In genomic region chr2:47035615-47036488, GRCh38 we compare ENCODE assay signal across 8 cellular contexts.
DNase-seq lines count a peak whose midpoint lies in the region; ATAC-seq lines count a peak whose summit lies in the region.

No MANE protein-coding gene starts in this region.

- no peak overlapping the region for H3K4me3 Mint-ChIP-seq in CD8-positive, alpha-beta memory T cell
- H3K4me3 Mint-ChIP-seq in effector memory CD8-positive, alpha-beta T cell = no peak overlapping the region

- no peaks in the 10 kb centered on the region for H3K9me3 Mint-ChIP-seq in CD8-positive, alpha-beta memory T cell
- H3K9me3 Mint-ChIP-seq in effector memory CD8-positive, alpha-beta T cell = no peaks in the 10 kb centered on the region

- peak overlapping the region; percentile 20 for H4K8ac ChIP-seq in trophoblast cell (ENCODE audit: low read depth, low read length)

- peaks cover 6% of the 10 kb centered on the region for H3K36me3 ChIP-seq in CD8-positive, alpha-beta memory T cell (ENCODE audit: insufficient read depth, low read length)
- peaks cover 20 to 34% of the 10 kb centered on the region in 2 experiments for H3K36me3 ChIP-seq in trophoblast cell (ENCODE audit: control insufficient read depth in 1 of 2, insufficient read depth in 2 of 2, low read length in 2 of 2)

- H3K79me2 ChIP-seq in trophoblast cell (ENCODE audit: control insufficient read depth, insufficient read depth, low read length, poor library complexity) = peaks cover 17% of the 10 kb centered on the region

- H2AK5ac ChIP-seq in trophoblast cell (ENCODE audit: low read length) = peak overlapping the region; percentile 16

- H3K4ac ChIP-seq in trophoblast cell (ENCODE audit: low read depth, low read length) = peak overlapping the region; percentile 93

- ATAC-seq in effector memory CD8-positive, alpha-beta T cell (replicated peaks) = no peak
- ATAC-seq in HG02759 (IDR thresholded peaks at IDR 0.05; ENCODE audit: unreplicated experiment) = no peak

- H4K12ac ChIP-seq in trophoblast cell (ENCODE audit: low read depth, low read length) = no peak overlapping the region

- peak overlapping the region; percentile 13 for H3K18ac ChIP-seq in trophoblast cell (ENCODE audit: low read length)

- peaks cover 6 to 8% (median 6%) of the 10 kb centered on the region in 3 donors for H3K4me1 Mint-ChIP-seq in CD8-positive, alpha-beta memory T cell
- H3K4me1 Mint-ChIP-seq in effector memory CD8-positive, alpha-beta T cell (ENCODE audit: low read depth in 2 of 2) = peaks cover 4 to 12% of the 10 kb centered on the region in 2 donors

- H3K27ac Mint-ChIP-seq in CD8-positive, alpha-beta memory T cell = peak overlapping the region in 5 of 8 donors; percentile 42 to 77 (median 73)
- H3K27ac Mint-ChIP-seq in effector memory CD8-positive, alpha-beta T cell = peak overlapping the region; percentile 22 to 85

- POLR2A ChIA-PET in CD8-positive, alpha-beta memory T cell (lab: Charles Lee) = interaction anchor here (0.5 kb wide), 1 partner anchor 219 kb away, joined by 6 read pairs; no protein-coding TSS in a partner anchor

- WGBS in trophoblast cell (ENCODE audit: extremely low coverage, insufficient coverage, insufficient read length) = no CpG with 5 or more reads among the region's 7 CpGs

- H3K23ac ChIP-seq in trophoblast cell (ENCODE audit: low read length) = no peak overlapping the region

- H4K91ac ChIP-seq in trophoblast cell (ENCODE audit: low read depth, low read length) = peak overlapping the region; percentile 99

- H3K9me3 ChIP-seq in CD8-positive, alpha-beta memory T cell (ENCODE audit: low read length) = no peaks in the 10 kb centered on the region
- H3K9me3 ChIP-seq in trophoblast cell (ENCODE audit: insufficient read depth, low read depth, low read length) = peaks cover 4% of the 10 kb centered on the region

- peaks cover 0 to 89% (median 12%) of the 10 kb centered on the region in 3 donors for H3K36me3 Mint-ChIP-seq in CD8-positive, alpha-beta memory T cell
- peaks cover 32% of the 10 kb centered on the region for H3K36me3 Mint-ChIP-seq in effector memory CD8-positive, alpha-beta T cell (ENCODE audit: insufficient read depth)

- peak overlapping the region; percentile 81 for H2BK120ac ChIP-seq in trophoblast cell (ENCODE audit: insufficient read depth, low read length, poor library complexity)

- peak overlapping the region; percentile 70 for H3K14ac ChIP-seq in trophoblast cell (ENCODE audit: low read length)

- no peaks in the 10 kb centered on the region for H3K4me1 ChIP-seq in CD8-positive, alpha-beta memory T cell (ENCODE audit: insufficient read depth, low read length)
- peaks cover 53 to 55% of the 10 kb centered on the region in 2 experiments for H3K4me1 ChIP-seq in trophoblast cell (ENCODE audit: control insufficient read depth in 1 of 2, insufficient read depth in 2 of 2, low read length in 2 of 2)

- no peak overlapping the region for H3K27ac ChIP-seq in CD8-positive, alpha-beta memory T cell (ENCODE audit: low read depth, low read length)
- peak overlapping the region; percentile 97 for H3K27ac ChIP-seq in trophoblast cell (ENCODE audit: low read depth, low read length)

- no peak overlapping the region for H3K4me3 ChIP-seq in CD8-positive, alpha-beta memory T cell (ENCODE audit: low read length)
- no peak overlapping the region for H3K4me3 ChIP-seq in trophoblast cell (ENCODE audit: low read depth, low read length)

- H2BK5ac ChIP-seq in trophoblast cell (ENCODE audit: low read depth, low read length, poor library complexity) = peak overlapping the region; percentile 99

- peak overlapping the region; percentile 97 for H2BK12ac ChIP-seq in trophoblast cell (ENCODE audit: low read length)

- H3K9ac ChIP-seq in trophoblast cell (ENCODE audit: low read length) = no peak overlapping the region

- no peaks in the 10 kb centered on the region for H3K27me3 ChIP-seq in CD8-positive, alpha-beta memory T cell (ENCODE audit: insufficient read depth, low read length, poor library complexity, severe bottlenecking)
- H3K27me3 ChIP-seq in trophoblast cell (ENCODE audit: insufficient read depth, low read length) = no peaks in the 10 kb centered on the region

- DNase-seq in CD8-positive, alpha-beta memory T cell = no peak
- peak; percentile 71 for DNase-seq in NCI-H82 treated with DMSO at 0.1 percent for 48 hours (lab: John Stamatoyannopoulos, UW; ENCODE audit: unreplicated experiment)
- no peak for DNase-seq in effector memory CD8-positive, alpha-beta T cell
- DNase-seq in trophoblast cell = peak; percentile 94 to 95
- DNase-seq in NCI-H510A treated with DMSO at 0.1 percent for 48 hours (lab: John Stamatoyannopoulos, UW) = no peak
- DNase-seq in NCI-H345 treated with DMSO at 0.1 percent for 48 hours (lab: John Stamatoyannopoulos, UW; ENCODE audit: unreplicated experiment) = no peak
- DNase-seq in DMS53 (lab: John Stamatoyannopoulos, UW) = no peak

- CTCF ChIA-PET in CD8-positive, alpha-beta memory T cell (lab: Charles Lee) = no interaction called here

- H3K4me2 ChIP-seq in trophoblast cell (ENCODE audit: low read length) = no peak overlapping the region

- peak overlapping the region; percentile 0 for H2AFZ ChIP-seq in trophoblast cell (ENCODE audit: insufficient read depth, low read length, poor library complexity)

- H3K27me3 Mint-ChIP-seq in CD8-positive, alpha-beta memory T cell = no peaks in the 10 kb centered on the region
- H3K27me3 Mint-ChIP-seq in effector memory CD8-positive, alpha-beta T cell = no peaks in the 10 kb centered on the region

- H3K79me1 ChIP-seq in trophoblast cell (ENCODE audit: low read length) = peaks cover 54% of the 10 kb centered on the region

Comparison
In these comparisons a context has a peak if more than half of its experiments do, and no peak if none do; other contexts are left out.
1. DNase-seq: peak in NCI-H82 treated with DMSO at 0.1 percent for 48 hours (single experiment) and trophoblast cell (2 of 2); none in CD8-positive, alpha-beta memory T cell (0 of 5), effector memory CD8-positive, alpha-beta T cell (0 of 3), NCI-H510A treated with DMSO at 0.1 percent for 48 hours (single experiment), NCI-H345 treated with DMSO at 0.1 percent for 48 hours (single experiment) and DMS53 (single experiment).